Comparison of ENCODE assay signal across 1 cellular context in genomic region chr19:1424182-1424955, GRCh38.
TF ChIP-seq lines count a peak whose summit lies in the region.

No MANE protein-coding gene starts in this region.

TF ChIP-seq in HepG2, 621 proteins besides CTCF, POLR2A, EP300 and RAD21 (continued from another document and continues in another):
- no peak for TF ChIP-seq LRRFIP1 (CRISPR knock-in tag; conservative IDR thresholded peaks at IDR 0.05)
- no peak for TF ChIP-seq KLF15 (CRISPR knock-in tag; IDR thresholded peaks at IDR 0.05; ENCODE audit: borderline replicate concordance)
- no peak for TF ChIP-seq ATRX (CRISPR knock-in tag; IDR thresholded peaks at IDR 0.05; ENCODE audit: borderline replicate concordance)
- TF ChIP-seq IRF9 (CRISPR knock-in tag; IDR thresholded peaks at IDR 0.05; ENCODE audit: borderline replicate concordance): no peak
- no peak for TF ChIP-seq ZNF292 (CRISPR knock-in tag; IDR thresholded peaks at IDR 0.05; ENCODE audit: borderline replicate concordance, low read depth)
- TF ChIP-seq ZBTB33 (CRISPR knock-in tag; IDR thresholded peaks at IDR 0.05): peak; percentile 97
- no peak for TF ChIP-seq SKI (IDR thresholded peaks at IDR 0.05; ENCODE audit: partially characterized antibody)
- no peak for TF ChIP-seq STAG1 (CRISPR knock-in tag; IDR thresholded peaks at IDR 0.05)
- TF ChIP-seq ZNF597 (CRISPR knock-in tag; IDR thresholded peaks at IDR 0.05): no peak
- peak; percentile 56; the same call in 1 of the 2 replicates for TF ChIP-seq KDM5B (CRISPR knock-in tag; IDR thresholded peaks at IDR 0.05; ENCODE audit: borderline replicate concordance)
- no peak for TF ChIP-seq KDM4B (CRISPR knock-in tag; IDR thresholded peaks at IDR 0.05)
- no peak for TF ChIP-seq ZNF33A (CRISPR knock-in tag; IDR thresholded peaks at IDR 0.05; ENCODE audit: borderline replicate concordance)
- no peak for TF ChIP-seq ZNF124 (CRISPR knock-in tag; IDR thresholded peaks at IDR 0.05)
- no peak for TF ChIP-seq NCOA5 (CRISPR knock-in tag; IDR thresholded peaks at IDR 0.05)
- no peak; the same call in 1 of the 2 replicates for TF ChIP-seq WIZ (CRISPR knock-in tag; IDR thresholded peaks at IDR 0.05)
- no peak for TF ChIP-seq ZNF713 (CRISPR knock-in tag; IDR thresholded peaks at IDR 0.05)
- TF ChIP-seq ZNF484 (CRISPR knock-in tag; IDR thresholded peaks at IDR 0.05; ENCODE audit: borderline replicate concordance, low read depth): no peak
- no peak for TF ChIP-seq IRX3 (CRISPR knock-in tag; IDR thresholded peaks at IDR 0.05; ENCODE audit: borderline replicate concordance, low read depth)
- TF ChIP-seq ZSCAN25 (CRISPR knock-in tag; IDR thresholded peaks at IDR 0.05): peak; percentile 75
- TF ChIP-seq E2F1 (CRISPR knock-in tag; IDR thresholded peaks at IDR 0.05): no peak
- TF ChIP-seq GLMP (CRISPR knock-in tag; IDR thresholded peaks at IDR 0.05; ENCODE audit: borderline replicate concordance): no peak
- TF ChIP-seq GABPA (IDR thresholded peaks at IDR 0.05; ENCODE audit: low read depth, low read length): peak; percentile 26; the same call in 1 of the 2 replicates
- TF ChIP-seq GABPA (CRISPR knock-in tag; IDR thresholded peaks at IDR 0.05; ENCODE audit: low read depth): peak; percentile 71
- TF ChIP-seq TEAD2 (CRISPR knock-in tag; IDR thresholded peaks at IDR 0.05): no peak
- no peak for TF ChIP-seq NFE2 (CRISPR knock-in tag; IDR thresholded peaks at IDR 0.05)
- 0 out of 2 replicates have a peak, but pooled peaks have one; percentile 70 for TF ChIP-seq SRY (CRISPR knock-in tag; IDR thresholded peaks at IDR 0.05)
- TF ChIP-seq ZNF576 (CRISPR knock-in tag; IDR thresholded peaks at IDR 0.05): no peak
- no peak for TF ChIP-seq SMYD3 (CRISPR knock-in tag; IDR thresholded peaks at IDR 0.05)
- no peak for TF ChIP-seq CEBPG (CRISPR knock-in tag; IDR thresholded peaks at IDR 0.05)
- peak; percentile 72; the same call in 1 of the 2 replicates for TF ChIP-seq ZNF891 (CRISPR knock-in tag; IDR thresholded peaks at IDR 0.05)
- peak; percentile 64 for TF ChIP-seq ZNF547 (CRISPR knock-in tag; IDR thresholded peaks at IDR 0.05)
- no peak for TF ChIP-seq ZZZ3 (CRISPR knock-in tag; IDR thresholded peaks at IDR 0.05; ENCODE audit: borderline replicate concordance)
- TF ChIP-seq TSC22D2 (CRISPR knock-in tag; IDR thresholded peaks at IDR 0.05; ENCODE audit: borderline replicate concordance): no peak
- TF ChIP-seq STAT5B (CRISPR knock-in tag; IDR thresholded peaks at IDR 0.05): no peak
- no peak; the same call in 1 of the 2 replicates for TF ChIP-seq ZBTB4 (CRISPR knock-in tag; IDR thresholded peaks at IDR 0.05; ENCODE audit: borderline replicate concordance)
- no peak for TF ChIP-seq RAD51 (IDR thresholded peaks at IDR 0.05; ENCODE audit: borderline replicate concordance)
- no peak for TF ChIP-seq GPN1 (CRISPR knock-in tag; IDR thresholded peaks at IDR 0.05; ENCODE audit: borderline replicate concordance)
- TF ChIP-seq YY1 (IDR thresholded peaks at IDR 0.05; ENCODE audit: insufficient read depth, insufficient replicate concordance, low read depth, low read length): peak; percentile 30
- no peak for TF ChIP-seq ZNF850 (CRISPR knock-in tag; conservative IDR thresholded peaks at IDR 0.05)
- TF ChIP-seq ZBTB37 (CRISPR knock-in tag; IDR thresholded peaks at IDR 0.05): no peak
- TF ChIP-seq ZNF230 (CRISPR knock-in tag; IDR thresholded peaks at IDR 0.05): no peak
- TF ChIP-seq SP2 (CRISPR knock-in tag; IDR thresholded peaks at IDR 0.05): no peak
- TF ChIP-seq TCF7 (IDR thresholded peaks at IDR 0.05; ENCODE audit: low read depth): no peak
